ENCODE assay signal across 8 cellular contexts in the genomic region with DNA sequence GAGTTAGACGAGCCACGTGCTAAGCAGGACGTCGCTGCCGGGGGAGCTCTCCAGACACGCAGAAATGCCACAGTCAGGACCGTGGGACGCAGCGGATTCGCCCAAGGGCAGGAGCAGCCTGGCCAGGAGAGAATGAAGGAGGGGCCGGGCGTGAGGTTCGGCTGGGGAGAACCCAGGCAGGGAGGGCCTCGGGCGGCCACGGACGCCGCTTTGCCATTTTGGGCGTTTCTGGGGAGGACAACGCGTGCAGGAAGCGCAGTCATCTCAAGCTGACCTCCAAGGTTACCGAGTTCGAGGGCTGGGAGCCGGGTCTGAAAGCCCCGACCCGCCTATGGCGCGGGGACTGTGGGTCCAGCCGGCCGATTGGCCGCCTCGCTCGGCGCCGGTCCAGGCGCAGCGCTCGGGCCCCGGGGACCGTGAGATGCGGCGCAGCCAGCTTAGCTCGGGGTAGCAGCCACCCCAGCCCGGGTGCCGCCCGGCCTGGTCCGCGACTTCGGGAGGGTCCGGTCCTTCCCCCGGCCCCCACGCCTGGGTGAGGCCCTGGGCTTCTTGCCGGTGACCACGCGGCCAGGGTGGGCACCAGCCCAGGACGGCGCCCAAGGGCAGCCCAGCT. TPM values are rescaled to one million over a fixed set of nuclear protein-coding genes. Genes with fewer than 3 reads are reported as not detected.
A peak's percentile ranks its signal among the peaks of the same experiment; 100 is the strongest.
DNase-seq lines count a peak whose midpoint lies in the region; ATAC-seq, FAIRE-seq and TF ChIP-seq lines count a peak whose summit lies in the region.
"Had no signal": no experiment of that assay in that cellular context is flagged by ENCODE, and none has a peak within 500 bp of the region (broad histone marks: within the 10 kb centered on the region; RNA-seq: fewer than 3 reads in every experiment).

No MANE protein-coding gene starts in this region.

- H3K23ac ChIP-seq in H1 (ENCODE audit: insufficient read length): no peak overlapping the region

- DNase-seq in H1 (ENCODE audit: low read depth in 1 of 2, low spot score in 2 of 2) (no peak), upper lobe of left lung (no peak), GM10266 (ENCODE audit: extremely low spot score) (no peak)

- CTCF ChIA-PET in H1 (lab: Charles Lee; ENCODE audit: partially characterized antibody): interaction anchor here (0.7 to 7.8 kb wide), 6 partner anchors 19 to 61 kb away, joined by 3 to 80 read pairs (median 4); a partner anchor contains a TSS

- TF ChIP-seq EP300 in H1 (IDR thresholded peaks at IDR 0.05; ENCODE audit: borderline replicate concordance in 1 of 2, low read depth in 2 of 2, low read length in 2 of 2): no peak
- TF ChIP-seq EP300 in upper lobe of left lung (IDR thresholded peaks at IDR 0.05): no peak

- H2BK5ac ChIP-seq in H1 (ENCODE audit: low read depth, low read length): no peak overlapping the region

- H4K20me1 ChIP-seq in H1 (replicated peaks in 1 of 2; ENCODE audit: control insufficient read depth in 1 of 2, insufficient read depth in 2 of 2, low read length in 2 of 2): no peaks in the 10 kb centered on the region

- H4K8ac ChIP-seq in H1 (ENCODE audit: extremely low read depth, insufficient read depth, low read length): peak overlapping the region; percentile 39

- H3K9ac ChIP-seq in H1 (replicated peaks in 1 of 4; ENCODE audit: extremely low read depth in 1 of 4, low read depth in 3 of 4, low read length in 3 of 4) (peak overlapping the region in 3 of 4 experiments; percentile 25 to 53 (median 40); a peak in 2 of 7 replicates), mucosa of rectum (ENCODE audit: low read depth in 1 of 2, low read length in 2 of 2) (peak overlapping the region; percentile 75 to 88)

- no peak overlapping the region for H2AK5ac ChIP-seq in H1 (ENCODE audit: low read depth, low read length)

- no peak overlapping the region for H4K91ac ChIP-seq in H1 (replicated peaks; ENCODE audit: insufficient read length, low read length)

- H2BK12ac ChIP-seq in H1 (ENCODE audit: low read depth, low read length): no peak overlapping the region; the same call in 1 of the 2 replicates

- H3K79me1 ChIP-seq in H1 (ENCODE audit: low read depth, low read length): no peaks in the 10 kb centered on the region

- H3K4me3 ChIP-seq in WI38 (ENCODE audit: low read depth, low read length): peak overlapping the region; percentile 81
- H3K4me3 ChIP-seq in H1 (ENCODE audit: extremely low read depth in 1 of 4, insufficient read depth in 2 of 4, low read depth in 3 of 4, low read length in 4 of 4): peak overlapping the region; percentile 35 to 81 (median 71)
- peak overlapping the region; percentile 77 to 85 for H3K4me3 ChIP-seq in mucosa of rectum (ENCODE audit: low read length in 2 of 2)
- peak overlapping the region; percentile 13 to 82 (median 73) for H3K4me3 ChIP-seq in upper lobe of left lung

- ATAC-seq in GM19023 (IDR thresholded peaks at IDR 0.05; ENCODE audit: unreplicated experiment): peak; percentile 6
- ATAC-seq in HG03354 (IDR thresholded peaks at IDR 0.05; ENCODE audit: poor library complexity, severe bottlenecking, unreplicated experiment): peak; percentile 12
- ATAC-seq in upper lobe of left lung (ENCODE audit: low FRiP score in 2 of 2): peak; percentile 1 to 55

- H2BK120ac ChIP-seq in H1 (replicated peaks; ENCODE audit: low read depth, low read length): no peak overlapping the region

- H3K27me3 ChIP-seq in H1 (replicated peaks in 1 of 4; ENCODE audit: control insufficient read depth in 3 of 4, extremely low read depth in 1 of 4, insufficient read depth in 3 of 4, low read length in 3 of 4) (peaks cover 0 to 11% (median 3%) of the 10 kb centered on the region in 4 experiments; a peak in 5 of 7 replicates), mucosa of rectum (ENCODE audit: control insufficient read depth in 2 of 2, insufficient read depth in 2 of 2, low read length in 2 of 2) (no peaks in the 10 kb centered on the region), upper lobe of left lung (no peaks in the 10 kb centered on the region)

- H3K79me2 ChIP-seq in H1 (ENCODE audit: control insufficient read depth in 1 of 2, insufficient read depth in 2 of 2, low read length in 2 of 2): no peaks in the 10 kb centered on the region

- no peak overlapping the region for H2BK15ac ChIP-seq in H1 (ENCODE audit: low read length)

- no peak overlapping the region for H3K56ac ChIP-seq in H1 (replicated peaks; ENCODE audit: insufficient read length, low read depth, low read length)

- POLR2A ChIA-PET in H1 (lab: Charles Lee; ENCODE audit: partially characterized antibody): interaction anchor here (0.8 to 1.8 kb wide), 11 partner anchors 8 to 155 kb away, joined by 3 to 9 read pairs (median 4); a partner anchor contains a TSS

- H3K9me3 ChIP-seq in H1 (ENCODE audit: insufficient read depth in 2 of 2, low read depth in 1 of 2, low read length in 1 of 2) (no peaks in the 10 kb centered on the region), mucosa of rectum (ENCODE audit: control insufficient read depth in 2 of 2, low read length in 2 of 2) (no peaks in the 10 kb centered on the region), upper lobe of left lung (no peaks in the 10 kb centered on the region)

- H4K5ac ChIP-seq in H1 (ENCODE audit: insufficient read length, low read depth, low read length): no peak overlapping the region

- no peak overlapping the region for H3K4ac ChIP-seq in H1 (replicated peaks; ENCODE audit: insufficient read length, low read depth, low read length)

- H3K4me2 ChIP-seq in H1 (ENCODE audit: insufficient read depth in 1 of 2, low read depth in 2 of 2, low read length in 2 of 2): peak overlapping the region; percentile 83 to 94

- no peak overlapping the region for H3K14ac ChIP-seq in H1 (ENCODE audit: insufficient read length)

- TF ChIP-seq RAD21 in H1 (IDR thresholded peaks at IDR 0.05 in 1 of 2, conservative IDR thresholded peaks at IDR 0.05 in 1 of 2; ENCODE audit: low read depth in 2 of 2, low read length in 2 of 2): no peak

- WGBS in H1 (ENCODE audit: extremely low coverage in 1 of 2, insufficient coverage in 1 of 2, insufficient read length in 1 of 2, insufficient replicate concordance in 2 of 2, low coverage in 1 of 2, low lambda C conversion rate in 2 of 2, missing lambda C conversion rate in 1 of 2), 2 experiments: 4% methylated on average over 54 of the region's 58 CpGs; no CpG with 5 or more reads in 1 of the 2 experiments
- WGBS in upper lobe of left lung, 2 donors: 0% methylated on average over 9 to 13 of the region's 58 CpGs

- TF ChIP-seq CTCF in WI38 (IDR thresholded peaks at IDR 0.05; ENCODE audit: low read depth, low read length): no peak
- TF ChIP-seq CTCF in H1 (IDR thresholded peaks at IDR 0.05; ENCODE audit: control extremely low read depth in 1 of 3, insufficient read depth in 1 of 3, low read depth in 1 of 3, low read length in 3 of 3): no peak
- TF ChIP-seq CTCF in upper lobe of left lung (IDR thresholded peaks at IDR 0.05): no peak
- TF ChIP-seq CTCF in GM10266 (IDR thresholded peaks at IDR 0.05; ENCODE audit: control insufficient read depth, insufficient read depth, low read depth, missing control alignments): no peak

- H3K27ac ChIP-seq in H1 (ENCODE audit: low read depth, low read length) (no peak overlapping the region), mucosa of rectum (ENCODE audit: low read depth in 2 of 2, low read length in 2 of 2) (peak overlapping the region; percentile 94 to 95), upper lobe of left lung (peak overlapping the region; percentile 89 to 92 (median 91))

- FAIRE-seq in H1 (lab: Jason Lieb, UNC): no peak

- no peak overlapping the region for H3K18ac ChIP-seq in H1 (ENCODE audit: extremely low read depth, low read length)

- no peak overlapping the region for H2AFZ ChIP-seq in H1 (ENCODE audit: low read length)

- H3K36me3 ChIP-seq in H1 (ENCODE audit: control insufficient read depth in 2 of 4, insufficient read depth in 4 of 4, low read length in 3 of 4): no peaks in the 10 kb centered on the region; a peak in 1 of 8 replicates
- peaks cover 3 to 15% of the 10 kb centered on the region in 2 donors for H3K36me3 ChIP-seq in mucosa of rectum (ENCODE audit: control insufficient read depth in 2 of 2, insufficient read depth in 2 of 2, low read length in 2 of 2)
- peaks cover 0 to 31% (median 19%) of the 10 kb centered on the region in 4 donors for H3K36me3 ChIP-seq in upper lobe of left lung

- H3K23me2 ChIP-seq in H1 (ENCODE audit: low read depth, low read length): peaks cover 12% of the 10 kb centered on the region; the same call in 1 of the 2 replicates

- TF ChIP-seq POLR2A in H1 (IDR thresholded peaks at IDR 0.05; ENCODE audit: control extremely low read depth in 1 of 2, low read depth in 2 of 2, low read length in 2 of 2): no peak
- no peak for TF ChIP-seq POLR2A in upper lobe of left lung (IDR thresholded peaks at IDR 0.05)

- H3K4me1 ChIP-seq in H1 (replicated peaks in 1 of 4; ENCODE audit: control insufficient read depth in 3 of 4, insufficient read depth in 4 of 4, low read length in 3 of 4): peaks cover 0 to 10% (median 4%) of the 10 kb centered on the region in 4 experiments; a peak in 4 of 7 replicates
- H3K4me1 ChIP-seq in mucosa of rectum (ENCODE audit: control insufficient read depth in 2 of 2, insufficient read depth in 2 of 2, low read length in 2 of 2): peaks cover 17 to 19% of the 10 kb centered on the region in 2 donors
- H3K4me1 ChIP-seq in upper lobe of left lung: peaks cover 13 to 27% (median 17%) of the 10 kb centered on the region in 4 donors

- H2BK20ac ChIP-seq in H1 (ENCODE audit: low read length): no peak overlapping the region

RNA-seq across cellular contexts. Expression of a gene that starts 0.8 kb away (rescaled TPM):
- total RNA-seq in H1 (2021; fragmentation: NEBNext Ultra II Directional; extraction: Animal tissue kit (Norgen Biotek cat#: 25700)): 35.1 and 36.3 TPM in 2 replicates
- 33.7 and 36.5 TPM in 2 replicates for polyA plus RNA-seq in H1 (2011; rRNA removed)
- 36.6 TPM for polyA plus RNA-seq in H1 (2011; cell fraction: cytosol; rRNA removed)
- 104 TPM for polyA plus RNA-seq in H1 (2011; cell fraction: nucleus; rRNA removed)
- polyA plus RNA-seq in H1 (2012, experiment 1 of 2): 23.8 to 36.3 TPM (median 35.0 TPM) in 4 replicates
- 24.9 TPM for polyA plus RNA-seq in H1 (2012, experiment 2 of 2)
- polyA plus RNA-seq in H1 (2013, experiment 1 of 2): 40.1 TPM
- 37.2 TPM for polyA plus RNA-seq in H1 (2013, experiment 2 of 2)
- polyA minus RNA-seq in H1 (2011; rRNA and poly(A)+ RNA removed): 39.6 and 51.7 TPM in 2 replicates
- polyA minus RNA-seq in H1 (2011; cell fraction: cytosol; rRNA and poly(A)+ RNA removed): 23.0 TPM
- 36.5 TPM for polyA minus RNA-seq in H1 (2011; cell fraction: nucleus; rRNA and poly(A)+ RNA removed)
- total RNA-seq in upper lobe of left lung: 10 to 100 TPM; 38.0 to 97.4 (median 54.1) TPM

RNA-seq across cellular contexts. Expression of a gene that starts 8.7 kb away (rescaled TPM):
- total RNA-seq in H1 (2021; fragmentation: NEBNext Ultra II Directional; extraction: Animal tissue kit (Norgen Biotek cat#: 25700)): 5.4 and 5.5 TPM in 2 replicates
- 2.0 and 3.5 TPM in 2 replicates for polyA plus RNA-seq in H1 (2011; rRNA removed)
- 1.9 TPM for polyA plus RNA-seq in H1 (2011; cell fraction: cytosol; rRNA removed)
- polyA plus RNA-seq in H1 (2011; cell fraction: nucleus; rRNA removed): 8.3 TPM
- 2.1 to 3.6 TPM (median 2.8 TPM) in 4 replicates for polyA plus RNA-seq in H1 (2012, experiment 1 of 2)
- polyA plus RNA-seq in H1 (2012, experiment 2 of 2): 2.6 TPM
- polyA plus RNA-seq in H1 (2013, experiment 1 of 2): 4.1 TPM
- 3.7 TPM for polyA plus RNA-seq in H1 (2013, experiment 2 of 2)
- polyA minus RNA-seq in H1 (2011; rRNA and poly(A)+ RNA removed): 0.78 and 0.88 TPM in 2 replicates
- polyA minus RNA-seq in H1 (2011; cell fraction: cytosol; rRNA and poly(A)+ RNA removed): 0.66 TPM
- polyA minus RNA-seq in H1 (2011; cell fraction: nucleus; rRNA and poly(A)+ RNA removed): 1.1 TPM
- total RNA-seq in upper lobe of left lung: 10 to 100 TPM; 10.5 to 69.1 (median 34.0) TPM

RNA-seq across cellular contexts. Expression of a gene that starts 15.7 kb away (rescaled TPM):
- 30.3 and 32.1 TPM in 2 replicates for total RNA-seq in H1 (2021; fragmentation: NEBNext Ultra II Directional; extraction: Animal tissue kit (Norgen Biotek cat#: 25700))
- 12.7 and 17.3 TPM in 2 replicates for polyA plus RNA-seq in H1 (2011; rRNA removed)
- polyA plus RNA-seq in H1 (2011; cell fraction: cytosol; rRNA removed): 16.3 TPM
- polyA plus RNA-seq in H1 (2011; cell fraction: nucleus; rRNA removed): 40.0 TPM
- polyA plus RNA-seq in H1 (2012, experiment 1 of 2): 13.5 to 18.1 TPM (median 16.6 TPM) in 4 replicates
- 15.7 TPM for polyA plus RNA-seq in H1 (2012, experiment 2 of 2)
- polyA plus RNA-seq in H1 (2013, experiment 1 of 2): 32.1 TPM
- polyA plus RNA-seq in H1 (2013, experiment 2 of 2): 29.5 TPM
- 6.3 and 6.7 TPM in 2 replicates for polyA minus RNA-seq in H1 (2011; rRNA and poly(A)+ RNA removed)
- 13.4 TPM for polyA minus RNA-seq in H1 (2011; cell fraction: cytosol; rRNA and poly(A)+ RNA removed)
- polyA minus RNA-seq in H1 (2011; cell fraction: nucleus; rRNA and poly(A)+ RNA removed): 24.1 TPM
- 1 to 10 TPM in 4 of 6 donors, under 1 TPM in 2; 0.69 to 6.8 (median 1.4) TPM for total RNA-seq in upper lobe of left lung

RNA-seq across cellular contexts. Expression of a gene that starts 28.5 kb away (rescaled TPM):
- 21.2 and 21.5 TPM in 2 replicates for total RNA-seq in H1 (2021; fragmentation: NEBNext Ultra II Directional; extraction: Animal tissue kit (Norgen Biotek cat#: 25700))
- 26.8 and 34.7 TPM in 2 replicates for polyA plus RNA-seq in H1 (2011; rRNA removed)
- 24.1 TPM for polyA plus RNA-seq in H1 (2011; cell fraction: cytosol; rRNA removed)
- 125 TPM for polyA plus RNA-seq in H1 (2011; cell fraction: nucleus; rRNA removed)
- polyA plus RNA-seq in H1 (2012, experiment 1 of 2): 11.3 to 28.6 TPM (median 18.7 TPM) in 4 replicates
- polyA plus RNA-seq in H1 (2012, experiment 2 of 2): 8.7 TPM
- polyA plus RNA-seq in H1 (2013, experiment 1 of 2): 28.6 TPM
- polyA plus RNA-seq in H1 (2013, experiment 2 of 2): 28.2 TPM
- polyA minus RNA-seq in H1 (2011; rRNA and poly(A)+ RNA removed): 2.4 and 6.1 TPM in 2 replicates
- polyA minus RNA-seq in H1 (2011; cell fraction: cytosol; rRNA and poly(A)+ RNA removed): 11.8 TPM
- polyA minus RNA-seq in H1 (2011; cell fraction: nucleus; rRNA and poly(A)+ RNA removed): 10.2 TPM
- 100 to 1,000 TPM; 108 to 394 (median 229) TPM for total RNA-seq in upper lobe of left lung

RNA-seq across cellular contexts. Expression of a gene that starts 32.2 kb away (rescaled TPM):
- total RNA-seq in H1 (2021; fragmentation: NEBNext Ultra II Directional; extraction: Animal tissue kit (Norgen Biotek cat#: 25700)): 3.2 and 3.8 TPM in 2 replicates
- polyA plus RNA-seq in H1 (2011; rRNA removed): 0.65 and 1.9 TPM in 2 replicates
- 0.69 TPM for polyA plus RNA-seq in H1 (2011; cell fraction: cytosol; rRNA removed)
- polyA plus RNA-seq in H1 (2011; cell fraction: nucleus; rRNA removed): 5.8 TPM
- 1.9 to 3.5 TPM (median 2.7 TPM) in 4 replicates for polyA plus RNA-seq in H1 (2012, experiment 1 of 2)
- polyA plus RNA-seq in H1 (2012, experiment 2 of 2): 1.9 TPM
- polyA plus RNA-seq in H1 (2013, experiment 1 of 2): 7.9 TPM
- 8.1 TPM for polyA plus RNA-seq in H1 (2013, experiment 2 of 2)
- 0.29 and 0.76 TPM in 2 replicates for polyA minus RNA-seq in H1 (2011; rRNA and poly(A)+ RNA removed)
- polyA minus RNA-seq in H1 (2011; cell fraction: cytosol; rRNA and poly(A)+ RNA removed): 0.51 TPM
- polyA minus RNA-seq in H1 (2011; cell fraction: nucleus; rRNA and poly(A)+ RNA removed): 1.00 TPM
- total RNA-seq in upper lobe of left lung: under 1 TPM in 4 of 6 donors, not detected in 2; 0.34 to 0.98 (median 0.55) TPM
- total RNA-seq: dermis microvascular lymphatic vessel endothelial cell had no signal
